9 cellular contexts compared by ENCODE assay signal in genomic region chr2:9800975-9801723, GRCh38. TPM values are rescaled to one million over a fixed set of nuclear protein-coding genes. Genes with fewer than 3 reads are reported as not detected.
DNase-seq lines count a peak whose midpoint lies in the region; ATAC-seq and TF ChIP-seq lines count a peak whose summit lies in the region.
"Had no signal": no experiment of that assay in that cellular context is flagged by ENCODE, and none has a peak within 500 bp of the region (broad histone marks: within the 10 kb centered on the region; RNA-seq: fewer than 3 reads in every experiment).

No MANE protein-coding gene starts in this region.

- H3K36me3 Mint-ChIP-seq in mesothelial cell of epicardium: no peaks in the 10 kb centered on the region
- H3K36me3 Mint-ChIP-seq: activated naive CD8-positive, alpha-beta T cell treated with anti-CD3 and anti-CD28 coated beads, Interleukin-2, amount 10 ng/mL, durations not matched to agents 7 days and 5 days had no signal

- no peak overlapping the region for H3K4me3 Mint-ChIP-seq in mesothelial cell of epicardium
- H3K4me3 Mint-ChIP-seq: activated naive CD8-positive, alpha-beta T cell treated with anti-CD3 and anti-CD28 coated beads, Interleukin-2, amount 10 ng/mL, durations not matched to agents 7 days and 5 days had no signal

- H3K27me3 Mint-ChIP-seq in mesothelial cell of epicardium (ENCODE audit: low read depth): peaks cover 2% of the 10 kb centered on the region

- no peak for ATAC-seq in GM18517 (IDR thresholded peaks at IDR 0.05; ENCODE audit: unreplicated experiment)
- ATAC-seq in HG02970 (IDR thresholded peaks at IDR 0.05; ENCODE audit: low FRiP score, unreplicated experiment): no peak
- ATAC-seq in HG02623 (IDR thresholded peaks at IDR 0.05; ENCODE audit: unreplicated experiment): no peak

- H3K27ac Mint-ChIP-seq in mesothelial cell of epicardium: peak overlapping the region; percentile 66
- H3K27ac Mint-ChIP-seq: activated naive CD8-positive, alpha-beta T cell treated with anti-CD3 and anti-CD28 coated beads, Interleukin-2, amount 10 ng/mL, durations not matched to agents 7 days and 5 days had no signal

- TF ChIP-seq CTCF in mesothelial cell of epicardium (IDR thresholded peaks at IDR 0.05; ENCODE audit: unreplicated experiment): no peak

- H3K9me3 Mint-ChIP-seq in mesothelial cell of epicardium: no peaks in the 10 kb centered on the region
- H3K9me3 Mint-ChIP-seq: activated naive CD8-positive, alpha-beta T cell treated with anti-CD3 and anti-CD28 coated beads, Interleukin-2, amount 10 ng/mL, durations not matched to agents 7 days and 5 days had no signal

- peak; percentile 95 for DNase-seq in CD1c-positive myeloid dendritic cell (ENCODE audit: extremely low spot score)
- DNase-seq in NOMO-1 (lab: John Stamatoyannopoulos, UW; ENCODE audit: unreplicated experiment in 2 of 2): peak; percentile 49 to 54
- DNase-seq in amniotic epithelial cell (ENCODE audit: low read depth): peak; percentile 53
- no peak for DNase-seq in mesothelial cell of epicardium (ENCODE audit: low spot score in 2 of 2, unreplicated experiment in 2 of 2)
- DNase-seq in NCI-H82 treated with DMSO at 0.1 percent for 48 hours (lab: John Stamatoyannopoulos, UW; ENCODE audit: unreplicated experiment): no peak
- DNase-seq: activated naive CD8-positive, alpha-beta T cell treated with anti-CD3 and anti-CD28 coated beads, Interleukin-2, amount 10 ng/mL, durations not matched to agents 7 days and 5 days had no signal

- peaks cover 48% of the 10 kb centered on the region for H3K4me1 Mint-ChIP-seq in mesothelial cell of epicardium

RNA-seq across cellular contexts. Expression of gene TAF1B, which starts 42.1 kb away (rescaled TPM):
- total RNA-seq in mesothelial cell of epicardium: 28.2 to 33.1 TPM (median 28.9 TPM) in 3 replicates

Comparison
In these comparisons a context has a peak if more than half of its experiments do, and no peak if none do; other contexts are left out.
1. DNase-seq: peak in CD1c-positive myeloid dendritic cell (single experiment), NOMO-1 (2 of 2) and amniotic epithelial cell (single experiment); none in mesothelial cell of epicardium (0 of 2) and NCI-H82 treated with DMSO at 0.1 percent for 48 hours (single experiment).